ENCODE assay signal across 10 cellular contexts in genomic region chr1:2687174-2687591, GRCh38. TPM values are rescaled to one million over a fixed set of nuclear protein-coding genes. Genes with fewer than 3 reads are reported as not detected.
A peak's percentile ranks its signal among the peaks of the same experiment; 100 is the strongest.
DNase-seq lines count a peak whose midpoint lies in the region; ATAC-seq, FAIRE-seq and TF ChIP-seq lines count a peak whose summit lies in the region.
"Not testable (repeated sequence)": the region's sequence is repeated elsewhere in the genome, so short reads cannot be mapped to it uniquely, and the experiment has no call there.
"Had no signal": no experiment of that assay in that cellular context is flagged by ENCODE, and none has a peak within 500 bp of the region (broad histone marks: within the 10 kb centered on the region; RNA-seq: fewer than 3 reads in every experiment).

No MANE protein-coding gene starts in this region.

- not testable (repeated sequence) for H2AFZ ChIP-seq in K562 (ENCODE audit: low read depth, low read length)

- H3K4me1 ChIP-seq in HEK293 (ENCODE audit: control insufficient read depth, insufficient read depth, low read length); K562 (replicated peaks in 1 of 2; ENCODE audit: control insufficient read depth in 2 of 2, insufficient read depth in 2 of 2, low read length in 2 of 2); kidney (ENCODE audit: control insufficient read depth in 1 of 2, insufficient read depth in 1 of 2, low read depth in 1 of 2, low read length in 2 of 2); spleen: not testable (repeated sequence)

- TF ChIP-seq RAD21 in K562 (CRISPR knock-in tag; conservative IDR thresholded peaks at IDR 0.05 in 1 of 2, IDR thresholded peaks at IDR 0.05 in 1 of 2) = not testable (repeated sequence)

- not testable (repeated sequence) for H3K79me2 ChIP-seq in K562 (ENCODE audit: control insufficient read depth, insufficient read depth, low read length)

- not testable (repeated sequence) for BruUV-seq in K562 (replicated peaks; lab: Mats Ljungman, UMichigan)

- ATAC-seq in K562, Right ventricle myocardium inferior: not testable (repeated sequence)

- DNase-seq in activated CD8-positive, alpha-beta memory T cell treated with anti-CD3 and anti-CD28 coated beads for 24 hours = peak; percentile 58
- DNase-seq in K562 (ENCODE audit: extremely low read depth in 1 of 4, low spot score in 3 of 4) (peak in 1 of 4 experiments; percentile 0), Right ventricle myocardium inferior (ENCODE audit: missing footprints) (peak; percentile 77), kidney (peak; percentile 76), medulla oblongata (ENCODE audit: extremely low spot score) (peak; percentile 0), spleen (peak; percentile 45)

- intact Hi-C loops in K562 (cut with micrococcal nuclease); Right ventricle myocardium inferior (cut with DNase I); kidney (cut with DNase I); spleen (cut with DNase I; ENCODE audit: low total_unique reads): not testable (repeated sequence)

- not testable (repeated sequence) for H3K9me1 ChIP-seq in K562 (ENCODE audit: control insufficient read depth, insufficient read depth, low read length)

- WGBS in K562 (ENCODE audit: insufficient coverage, low coverage, missing lambda C conversion rate) = under 1% methylated on average over 14 of the region's 14 CpGs
- WGBS in spleen, 5 donors = 45 to 59% (median 52%) methylated on average over 3 to 14 of the region's 14 CpGs; no CpG with 5 or more reads in 1 of the 5 donors

- H3K36me3 ChIP-seq in HEK293 (ENCODE audit: control insufficient read depth in 2 of 2, insufficient read depth in 1 of 2, low read length in 2 of 2); K562 (ENCODE audit: control insufficient read depth, insufficient read depth, low read length); kidney (ENCODE audit: control insufficient read depth in 1 of 2, insufficient read depth in 2 of 2, low read length in 2 of 2); spleen: not testable (repeated sequence)

- not testable (repeated sequence) for H3K27me3 ChIP-seq in K562 (ENCODE audit: control insufficient read depth in 2 of 2, insufficient read depth in 2 of 2, low read length in 2 of 2)
- H3K27me3 ChIP-seq in spleen (replicated peaks in 1 of 7) = peaks cover 0 to 17% (median 2%) of the 10 kb centered on the region in 7 donors

- TF ChIP-seq EP300 in K562 (IDR thresholded peaks at IDR 0.05; ENCODE audit: low read length) = not testable (repeated sequence)

- H3K27ac ChIP-seq in HEK293 (ENCODE audit: extremely low read depth, low read depth, low read length); K562 (ENCODE audit: extremely low read depth, low read depth, low read length); kidney (ENCODE audit: low read depth in 2 of 2, low read length in 2 of 2); spleen: not testable (repeated sequence)

- POLR2A ChIA-PET in HEK293 (lab: Yijun Ruan, JAX); K562 (lab: Yijun Ruan, JAX): not testable (repeated sequence)

- not testable (repeated sequence) for H3K4me2 ChIP-seq in K562 (ENCODE audit: insufficient read depth, low read length)

- not testable (repeated sequence) for H4K20me1 ChIP-seq in K562 (replicated peaks; ENCODE audit: control insufficient read depth, insufficient read depth, low read length)

- FAIRE-seq in K562 (lab: Jason Lieb, UNC); kidney (lab: Jason Lieb, UNC): not testable (repeated sequence)

- H3K9ac ChIP-seq in K562 (ENCODE audit: insufficient read depth in 1 of 2, low read depth in 2 of 2, low read length in 2 of 2); kidney (ENCODE audit: low read length in 2 of 2): not testable (repeated sequence)

- H3K9me3 ChIP-seq in HEK293 (ENCODE audit: control insufficient read depth, insufficient read depth, low read depth, low read length); K562 (replicated peaks; ENCODE audit: control insufficient read depth, insufficient read depth, low read depth, low read length); kidney (ENCODE audit: control insufficient read depth in 1 of 2, low read length in 2 of 2); spleen: not testable (repeated sequence)

- CTCF ChIA-PET in HEK293 (lab: Yijun Ruan, JAX); K562 (lab: Yijun Ruan, JAX; ENCODE audit: low intra/inter-chr PET ratio): not testable (repeated sequence)

- not testable (repeated sequence) for TF ChIP-seq CTCF in HEK293 (tag by site-specific recombination; IDR thresholded peaks at IDR 0.05); K562 (IDR thresholded peaks at IDR 0.05 in 2 of 3, conservative IDR thresholded peaks at IDR 0.05 in 1 of 3; ENCODE audit: insufficient read depth in 2 of 3, low read depth in 1 of 3, low read length in 3 of 3); kidney (IDR thresholded peaks at IDR 0.05; ENCODE audit: borderline replicate concordance, extremely low read depth, insufficient read depth); spleen (IDR thresholded peaks at IDR 0.05 in 8 of 11, conservative IDR thresholded peaks at IDR 0.05 in 3 of 11)

- H3K4me3 ChIP-seq in HEK293 (ENCODE audit: low read depth, low read length); K562; kidney (ENCODE audit: low read length in 2 of 2); spleen: not testable (repeated sequence)

- TF ChIP-seq POLR2A in K562 (conservative IDR thresholded peaks at IDR 0.05); spleen (IDR thresholded peaks at IDR 0.05): not testable (repeated sequence)

- in situ Hi-C loops in K562 (cut with MboI) = loop anchor here (5.0 to 25.0 kb wide), 3 partner anchors 70 to 225 kb away; no protein-coding TSS in a partner anchor

TF ChIP-seq in HEK293, 187 proteins besides CTCF, POLR2A, EP300 and RAD21:
- TF ChIP-seq ZEB2 (tag by site-specific recombination; IDR thresholded peaks at IDR 0.05) = peak; percentile 34; the same call in 1 of the 2 replicates
TF ChIP-seq in HEK293: peak in this region for 1; not testable (repeated sequence) for 186.

TF ChIP-seq in K562, 482 proteins besides CTCF, POLR2A, EP300 and RAD21:
- TF ChIP-seq RNF2 (IDR thresholded peaks at IDR 0.05) = peak; percentile 4; the same call in 1 of the 2 replicates

RNA-seq across cellular contexts. Expression of gene MMEL1, which starts 54.4 kb away (rescaled TPM):
- not detected in 2 replicates for total RNA-seq in K562 (2011; cell fraction: chromatin; rRNA removed; ENCODE audit: low replicate concordance)
- total RNA-seq in K562 (2011; cell fraction: nucleolus; rRNA removed) = not detected in 2 replicates
- total RNA-seq in K562 (2011; cell fraction: nucleoplasm; rRNA removed) = not detected in 2 replicates
- not detected in 2 replicates for total RNA-seq in K562 (2014; rRNA removed)
- not detected in 2 replicates for total RNA-seq in K562 (2014; rRNA removed; fragmentation: Illumina TruSeq; extraction: Trizol)
- total RNA-seq in K562 (2015; rRNA removed; fragmentation: Illumina TruSeq; extraction: Trizol) = not detected in 2 replicates
- not detected in 2 replicates for total RNA-seq in K562 (2021)
- not detected in 2 replicates for polyA plus RNA-seq in K562 (2011; rRNA removed)
- polyA plus RNA-seq in K562 (2011; cell fraction: cytosol; rRNA removed) = not detected in 2 replicates
- 0.11 and 0.18 TPM in 2 replicates for polyA plus RNA-seq in K562 (2011; cell fraction: nucleus; rRNA removed)
- polyA plus RNA-seq in K562 (2012) = 0.11 TPM in 1 of 2 replicates, not detected in the other
- polyA plus RNA-seq in K562 (2014; fragmentation: Illumina TruSeq; extraction: Trizol) = not detected in 2 replicates
- not detected for polyA plus RNA-seq in K562 (2014; fragmentation: Nextera tagmentation; extraction: Ambion mirVana)
- not detected in 2 replicates for polyA plus RNA-seq in K562 (2014; rRNA removed)
- polyA minus RNA-seq in K562 (2011; rRNA and poly(A)+ RNA removed) = not detected in 2 replicates
- polyA minus RNA-seq in K562 (2011; cell fraction: cytosol; rRNA and poly(A)+ RNA removed) = not detected in 2 replicates
- not detected in 2 replicates for polyA minus RNA-seq in K562 (2011; cell fraction: nucleus; rRNA and poly(A)+ RNA removed)
- total RNA-seq in Right ventricle myocardium inferior = 0.35 TPM
- 4.0 TPM for total RNA-seq in kidney
- polyA plus RNA-seq in kidney (ENCODE audit: insufficient read depth, low read depth, low replicate concordance) = 8.5 TPM
- total RNA-seq in spleen = 1 to 10 TPM in 6 of 7 donors, not detected in 1; 1.9 to 4.6 (median 3.5) TPM
- polyA plus RNA-seq in spleen = 1 to 10 TPM; 2.5 to 6.4 (median 2.9) TPM
- total RNA-seq: HepG2, HFFc6 had no signal
- polyA plus RNA-seq: A549 had no signal
